Comparison of ENCODE assay signal across 8 cellular contexts in genomic region chr19:45178262-45179062, GRCh38. TPM values are rescaled to one million over a fixed set of nuclear protein-coding genes. Genes with fewer than 3 reads are reported as not detected.
DNase-seq lines count a peak whose midpoint lies in the region; ATAC-seq, FAIRE-seq and TF ChIP-seq lines count a peak whose summit lies in the region.

Gene BLOC1S3, plus strand, starts transcription at chr19:45178784. Its CDS starts 513 bp downstream, at chr19:45179297.

- H3K27ac ChIP-seq in heart right ventricle, result peak within 1 kb of the TSS; percentile 55 to 93 (median 87)
- H3K27ac ChIP-seq in upper lobe of right lung, result peak within 1 kb of the TSS; percentile 88

- H3K27me3 ChIP-seq in heart right ventricle (no peaks in the 10 kb centered on the region), upper lobe of right lung (no peaks in the 10 kb centered on the region)

- H3K4me3 ChIP-seq in heart right ventricle (peak within 1 kb of the TSS; percentile 62 to 96 (median 83)), upper lobe of right lung (peak within 1 kb of the TSS; percentile 92)

- H3K4me1 ChIP-seq in heart right ventricle, result peaks cover 3 to 43% (median 31%) of the 10 kb centered on the region in 9 donors
- peaks cover 23% of the 10 kb centered on the region for H3K4me1 ChIP-seq in upper lobe of right lung

- H3K9me3 ChIP-seq in heart right ventricle (no peaks in the 10 kb centered on the region), upper lobe of right lung (no peaks in the 10 kb centered on the region)

- peak in 8 of 9 donors; percentile 44 to 72 (median 53) for TF ChIP-seq CTCF in heart right ventricle (IDR thresholded peaks at IDR 0.05)
- peak; percentile 49 for TF ChIP-seq CTCF in upper lobe of right lung (IDR thresholded peaks at IDR 0.05)

- 0% methylated on average over 49 to 50 of the region's 50 CpGs for WGBS in heart right ventricle, 2 donors

- peaks cover 0 to 18% (median 0%) of the 10 kb centered on the region in 9 donors for H3K36me3 ChIP-seq in heart right ventricle
- H3K36me3 ChIP-seq in upper lobe of right lung, result peaks cover 12% of the 10 kb centered on the region

- peak; percentile 99 for FAIRE-seq in GM12892 (lab: Jason Lieb, UNC)

- peak; percentile 71 for TF ChIP-seq POLR2A in GM12892 (IDR thresholded peaks at IDR 0.05; ENCODE audit: low read depth, low read length)

- ATAC-seq in HG02852 (IDR thresholded peaks at IDR 0.05; ENCODE audit: unreplicated experiment) (peak; percentile 82), heart right ventricle (peak; percentile 96 to 98 (median 98)), upper lobe of right lung (peak; percentile 96)

- DNase-seq in GM12892 (ENCODE audit: insufficient read length) (peak; percentile 96), NCI-H146 (lab: John Stamatoyannopoulos, UW) (peak; percentile 100), T-helper 1 cell (peak; percentile 100), amniotic epithelial cell (ENCODE audit: low read depth) (peak; percentile 100), heart right ventricle (peak; percentile 100), posterior cingulate gyrus (peak; percentile 99 to 100 (median 99)), upper lobe of right lung (peak; percentile 100)

- intact Hi-C loops in heart right ventricle (cut with DNase I), result loop anchor here in 4 of 10 donors (1.0 to 10.0 kb wide), 4 partner anchors 76 to 284 kb away; partner anchors contain the start of genes PPP1R37 (in 2 of the 4) and TOMM40 (in 1 of the 4)
- intact Hi-C loops in posterior cingulate gyrus (cut with DNase I), result loop anchor here (1.0 kb wide), 1 partner anchor 87 kb away; no protein-coding TSS in a partner anchor
- intact Hi-C loops in upper lobe of right lung (cut with DNase I), result no loop called here

RNA-seq across cellular contexts. Expression of gene BLOC1S3, which starts in this region (rescaled TPM):
- 3.3 TPM for polyA plus RNA-seq in GM12892 (2012; ENCODE audit: missing spikeins)
- total RNA-seq in heart right ventricle, result 1 to 10 TPM; 2.8 to 8.6 (median 4.8) TPM
- 1 to 10 TPM; 2.2 to 6.1 TPM for polyA plus RNA-seq in heart right ventricle
- 17.8 TPM for total RNA-seq in upper lobe of right lung

Comparison
In these comparisons a context has a peak if more than half of its experiments do, and no peak if none do; other contexts are left out.
1. Peak in every context shown above with its lines: DNase-seq, ATAC-seq, H3K4me3 ChIP-seq and H3K27ac ChIP-seq.